In the genomic region with DNA sequence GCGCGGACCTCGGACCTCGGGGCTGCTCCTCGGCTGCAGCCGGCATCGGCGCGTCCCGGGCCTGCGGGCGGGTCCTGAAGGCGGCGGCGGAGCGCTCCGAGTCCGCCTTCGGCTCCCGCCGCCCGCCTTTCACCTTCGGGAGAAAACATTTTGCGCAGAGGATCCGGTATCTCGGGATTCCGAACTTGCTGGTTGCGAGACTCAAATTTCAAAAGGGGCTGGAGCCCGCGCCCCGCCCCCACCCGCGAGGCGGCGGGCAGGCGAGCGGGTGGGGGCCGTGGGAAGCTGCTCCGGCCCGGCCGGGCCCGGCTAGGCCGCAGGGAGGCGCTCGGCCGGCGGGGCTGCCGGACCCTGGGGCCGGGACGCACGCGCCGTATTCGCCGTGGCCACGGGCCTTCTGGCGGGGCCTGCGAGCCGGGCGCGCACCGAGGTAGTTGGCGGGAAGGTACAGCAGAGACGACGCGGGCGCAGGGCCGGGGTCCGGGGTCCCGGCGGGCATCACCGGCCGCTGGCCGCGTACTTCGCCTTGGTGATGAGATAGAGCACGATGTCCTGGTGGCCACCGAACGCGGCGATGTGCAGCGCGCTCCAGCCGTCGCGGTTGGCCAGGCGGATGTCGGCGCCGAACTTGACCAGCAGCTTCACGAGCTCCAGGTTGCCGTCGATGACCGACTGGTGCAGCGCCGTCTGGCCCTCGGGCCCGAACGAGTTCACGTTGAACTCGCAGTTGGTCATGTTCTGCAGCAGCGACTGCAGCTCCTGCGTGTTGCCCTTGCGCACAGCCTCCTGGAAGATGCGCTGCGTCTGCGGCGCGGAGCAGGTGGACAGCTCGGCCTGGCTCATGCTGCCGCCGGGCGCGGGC, we compare ENCODE assay signal across 8 cellular contexts. TPM values are rescaled to one million over a fixed set of nuclear protein-coding genes. Genes with fewer than 3 reads are reported as not detected.
DNase-seq lines count a peak whose midpoint lies in the region; ATAC-seq, FAIRE-seq and TF ChIP-seq lines count a peak whose summit lies in the region.

No MANE protein-coding gene starts in this region.

- ATAC-seq in GM19455 (IDR thresholded peaks at IDR 0.05; ENCODE audit: unreplicated experiment): peak; percentile 3
- ATAC-seq in activated T-helper 17 cell treated with anti-CD3 and anti-CD28 coated beads, Interleukin-2, amount 50 U/mL, for 72 hours (replicated peaks): peak; percentile 20
- ATAC-seq in heart right ventricle: peak in 1 of 8 donors; percentile 14

- H3K4me3 ChIP-seq in MG63 (peak overlapping the region; percentile 25), heart right ventricle (peak overlapping the region; percentile 53 to 87 (median 68)), rectal smooth muscle tissue (ENCODE audit: low read length) (peak overlapping the region; percentile 70)

- no peaks in the 10 kb centered on the region for H3K9me3 Mint-ChIP-seq in activated T-helper 17 cell treated with anti-CD3 and anti-CD28 coated beads, Interleukin-2, amount 50 U/mL, for 72 hours

- no peak for FAIRE-seq in frontal cortex (lab: Jason Lieb, UNC)

- TF ChIP-seq CTCF in heart right ventricle (IDR thresholded peaks at IDR 0.05): peak in 4 of 9 donors; percentile 23 to 50 (median 34)

- no peaks in the 10 kb centered on the region for H3K9me3 ChIP-seq in MG63
- H3K9me3 ChIP-seq in heart right ventricle: no peaks in the 10 kb centered on the region

- no peaks in the 10 kb centered on the region for H3K36me3 Mint-ChIP-seq in activated T-helper 17 cell treated with anti-CD3 and anti-CD28 coated beads, Interleukin-2, amount 50 U/mL, for 72 hours (ENCODE audit: low read depth)

- peak overlapping the region; percentile 70 to 94 (median 90) for H3K27ac ChIP-seq in heart right ventricle
- no peak overlapping the region for H3K27ac ChIP-seq in rectal smooth muscle tissue (ENCODE audit: low read depth, low read length)

- H3K27me3 ChIP-seq in MG63 (peaks cover 7% of the 10 kb centered on the region), heart right ventricle (peaks cover 0 to 92% (median 6%) of the 10 kb centered on the region in 7 donors), rectal smooth muscle tissue (ENCODE audit: control insufficient read depth, insufficient read depth, low read length) (peaks cover 19% of the 10 kb centered on the region)

- peaks cover 13% of the 10 kb centered on the region for H3K27me3 Mint-ChIP-seq in activated T-helper 17 cell treated with anti-CD3 and anti-CD28 coated beads, Interleukin-2, amount 50 U/mL, for 72 hours

- H3K9ac ChIP-seq in rectal smooth muscle tissue (ENCODE audit: low read length): no peak overlapping the region

- peak overlapping the region; percentile 68 for H3K4me3 Mint-ChIP-seq in activated T-helper 17 cell treated with anti-CD3 and anti-CD28 coated beads, Interleukin-2, amount 50 U/mL, for 72 hours

- H3K36me3 ChIP-seq in MG63 (no peaks in the 10 kb centered on the region), heart right ventricle (peaks cover 0 to 10% (median 0%) of the 10 kb centered on the region in 9 donors), rectal smooth muscle tissue (ENCODE audit: control insufficient read depth, insufficient read depth, low read length) (no peaks in the 10 kb centered on the region)

- WGBS in heart right ventricle, 2 donors: 1% methylated on average over 99 to 114 of the region's 114 CpGs

- H3K27ac Mint-ChIP-seq in activated T-helper 17 cell treated with anti-CD3 and anti-CD28 coated beads, Interleukin-2, amount 50 U/mL, for 72 hours: no peak overlapping the region

- peaks cover 5% of the 10 kb centered on the region for H3K4me1 Mint-ChIP-seq in activated T-helper 17 cell treated with anti-CD3 and anti-CD28 coated beads, Interleukin-2, amount 50 U/mL, for 72 hours

- DNase-seq in DMS53 (lab: John Stamatoyannopoulos, UW): peak; percentile 86
- DNase-seq in MG63: peak; percentile 50
- DNase-seq in heart right ventricle: peak in 1 of 2 donors; percentile 53
- no peak for DNase-seq in occipital lobe (lab: John Stamatoyannopoulos, UW)
- DNase-seq in frontal cortex (ENCODE audit: low spot score in 2 of 2): no peak

- H3K4me1 ChIP-seq in heart right ventricle (peaks cover 15 to 85% (median 72%) of the 10 kb centered on the region in 9 donors), rectal smooth muscle tissue (ENCODE audit: control insufficient read depth, insufficient read depth, low read length) (no peaks in the 10 kb centered on the region)

- intact Hi-C loops in heart right ventricle (cut with DNase I): loop anchor here in 3 of 10 donors (5.0 kb wide), 1 partner anchor 106 kb away; no protein-coding TSS in a partner anchor

RNA-seq across cellular contexts. Expression of gene NRARP, which starts 0.8 kb away (rescaled TPM):
- 0.16 TPM in 1 of 2 replicates, not detected in the other for total RNA-seq in MG63 (2014; rRNA removed; shearing (Covaris generic); ENCODE audit: low replicate concordance)
- under 1 TPM; 0.66 to 0.86 TPM for total RNA-seq in activated T-helper 17 cell treated with anti-CD3 and anti-CD28 coated beads, Interleukin-2, amount 50 U/mL, for 72 hours
- 10 to 100 TPM in 7 of 10 donors, 1 to 10 TPM in 3; 2.6 to 20.8 (median 11.7) TPM for total RNA-seq in heart right ventricle
- 1 to 10 TPM; 2.0 to 5.4 TPM for polyA plus RNA-seq in heart right ventricle
- total RNA-seq in occipital lobe: 3.6 TPM
- 3.7 TPM for total RNA-seq in frontal cortex

RNA-seq across cellular contexts. Expression of gene TOR4A, which starts 23.8 kb away (rescaled TPM):
- total RNA-seq in MG63 (2014; rRNA removed; shearing (Covaris generic); ENCODE audit: low replicate concordance): 2.3 and 2.9 TPM in 2 replicates
- total RNA-seq in activated T-helper 17 cell treated with anti-CD3 and anti-CD28 coated beads, Interleukin-2, amount 50 U/mL, for 72 hours: 10 to 100 TPM in 1 of 2 donors, 1 to 10 TPM in 1; 4.9 to 11.5 TPM
- total RNA-seq in heart right ventricle (10 to 100 TPM; 15.2 to 21.5 (median 16.8) TPM), occipital lobe (0.31 TPM), frontal cortex (0.41 TPM)
- 10 to 100 TPM in 1 of 2 donors, 1 to 10 TPM in 1; 4.7 to 11.5 TPM for polyA plus RNA-seq in heart right ventricle

RNA-seq across cellular contexts. Expression of gene NELFB, which starts 46.2 kb away (rescaled TPM):
- 56.3 and 75.6 TPM in 2 replicates for total RNA-seq in MG63 (2014; rRNA removed; shearing (Covaris generic); ENCODE audit: low replicate concordance)
- 10 to 100 TPM; 43.6 to 78.0 TPM for total RNA-seq in activated T-helper 17 cell treated with anti-CD3 and anti-CD28 coated beads, Interleukin-2, amount 50 U/mL, for 72 hours
- total RNA-seq in heart right ventricle (10 to 100 TPM; 31.6 to 47.1 (median 39.2) TPM), occipital lobe (44.8 TPM), frontal cortex (36.7 TPM)
- 10 to 100 TPM; 31.5 to 52.9 TPM for polyA plus RNA-seq in heart right ventricle

RNA-seq across cellular contexts. Expression of gene STPG3, which starts 50.2 kb away (rescaled TPM):
- total RNA-seq in MG63 (2014; rRNA removed; shearing (Covaris generic); ENCODE audit: low replicate concordance): not detected in 2 replicates
- total RNA-seq in activated T-helper 17 cell treated with anti-CD3 and anti-CD28 coated beads, Interleukin-2, amount 50 U/mL, for 72 hours: not detected
- total RNA-seq in heart right ventricle: under 1 TPM in 3 of 10 donors, not detected in 7; 0.24 to 0.32 (median 0.32) TPM
- under 1 TPM in 1 of 2 donors, not detected in 1; 0.44 TPM for polyA plus RNA-seq in heart right ventricle
- total RNA-seq in occipital lobe: not detected
- total RNA-seq in frontal cortex: not detected

Comparison
In these comparisons a context has a peak if more than half of its experiments do, and no peak if none do; other contexts are left out.
1. DNase-seq: peak in DMS53 (single experiment) and MG63 (single experiment); none in occipital lobe (single experiment) and frontal cortex (0 of 2).
2. Peak in every context shown above with its lines, with median percentiles within 50 percentile points of each other: H3K4me3 ChIP-seq.